In the genomic region with DNA sequence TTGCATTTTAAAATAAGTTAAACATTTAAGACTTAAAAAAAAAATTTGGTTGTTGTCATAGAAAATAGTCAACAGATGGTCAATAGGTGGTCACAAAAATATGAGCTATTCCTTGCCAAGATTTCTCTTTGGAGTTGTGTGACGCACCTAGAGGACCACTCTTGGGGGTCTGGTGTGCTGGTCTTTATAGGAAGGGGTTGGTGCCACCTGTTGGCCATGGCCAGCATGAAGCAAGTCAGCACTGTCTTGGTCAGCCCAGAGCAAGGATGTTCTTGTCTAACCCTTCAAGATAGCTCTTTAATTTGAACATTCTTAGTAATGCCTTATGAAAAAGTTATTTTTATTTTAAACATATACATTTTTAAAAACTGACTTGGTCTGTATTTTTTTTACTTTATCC, we compare ENCODE assay signal across 16 cellular contexts.
DNase-seq lines count a peak whose midpoint lies in the region; ATAC-seq, FAIRE-seq and TF ChIP-seq lines count a peak whose summit lies in the region.
"Had no signal": no experiment of that assay in that cellular context is flagged by ENCODE, and none has a peak within 500 bp of the region (broad histone marks: within the 10 kb centered on the region; RNA-seq: fewer than 3 reads in every experiment).

No MANE protein-coding gene starts in this region.

- no peaks in the 10 kb centered on the region for H3K4me1 Mint-ChIP-seq in MCF 10A (ENCODE audit: insufficient read depth, unreplicated experiment)

- DNase-seq in MCF 10A (ENCODE audit: unreplicated experiment), result peak; percentile 27
- no peak for DNase-seq in breast epithelium (ENCODE audit: low spot score in 2 of 2)
- DNase-seq in NAMALWA (ENCODE audit: low spot score), result peak; percentile 76
- no peak for DNase-seq in GM12878 (ENCODE audit: low read depth, low spot score)
- no peak for DNase-seq in upper lobe of right lung
- no peak for DNase-seq in GM12891 (ENCODE audit: insufficient read length, low spot score)
- DNase-seq: activated effector memory CD4-positive, alpha-beta T cell treated with anti-CD3 and anti-CD28 coated beads, Interleukin-2, amount 50 U/mL, for 16 hours; cortex of kidney; head of caudate nucleus; NCI-H524 treated with DMSO at 0.1 percent for 48 hours; stimulated activated CD4-positive, alpha-beta T cell treated with anti-CD3 and anti-CD28 coated beads, Interleukin-15, amount 100 ng/mL, for 24 hours; stimulated activated naive CD8-positive, alpha-beta T cell treated with anti-CD3 and anti-CD28 coated beads, Interleukin-15, Interleukin-2, amounts not matched to agents 100 U/mL and 50 U/mL, for 24 hours had no signal

- RAD21 ChIA-PET in GM12878 (lab: Charles Lee; ENCODE audit: unreplicated experiment), result no interaction called here

- H3K4me2 ChIP-seq in GM12878 (ENCODE audit: control insufficient read depth, insufficient read depth), result no peak overlapping the region

- no peaks in the 10 kb centered on the region for H3K36me3 Mint-ChIP-seq in MCF 10A (ENCODE audit: insufficient read depth, unreplicated experiment)

- H2AFZ ChIP-seq in GM12878 (ENCODE audit: control insufficient read depth, low read depth, low read length), result no peak overlapping the region

- BruUV-seq in MCF 10A (replicated peaks; lab: Mats Ljungman, UMichigan), result no TSS peak
- no TSS peak for BruUV-seq in GM12878 (replicated peaks; lab: Mats Ljungman, UMichigan)

- no peak for TF ChIP-seq RAD21 in GM12878 (IDR thresholded peaks at IDR 0.05; ENCODE audit: insufficient read depth, low read depth, low read length)

- TF ChIP-seq EP300 in GM12878 (IDR thresholded peaks at IDR 0.05; ENCODE audit: borderline replicate concordance in 1 of 2, control insufficient read depth in 1 of 2, low read depth in 2 of 2, low read length in 2 of 2) (no peak), gastroesophageal sphincter (IDR thresholded peaks at IDR 0.05) (no peak)

- no peaks in the 10 kb centered on the region for H3K27me3 ChIP-seq in breast epithelium
- H3K27me3 ChIP-seq in GM12878 (replicated peaks in 1 of 2; ENCODE audit: control insufficient read depth in 2 of 2, insufficient read depth in 2 of 2, low read length in 1 of 2), result no peaks in the 10 kb centered on the region
- H3K27me3 ChIP-seq in upper lobe of right lung, result no peaks in the 10 kb centered on the region
- H3K27me3 ChIP-seq in gastroesophageal sphincter, result no peaks in the 10 kb centered on the region

- peaks cover 25% of the 10 kb centered on the region for H3K27me3 Mint-ChIP-seq in MCF 10A (ENCODE audit: insufficient read depth, unreplicated experiment)

- no peaks in the 10 kb centered on the region for H3K79me2 ChIP-seq in GM12878 (ENCODE audit: control insufficient read depth, insufficient read depth, low read length)

- 0% methylated on average over 1 of the region's 1 CpG for WGBS in GM12878 (ENCODE audit: insufficient coverage, insufficient replicate concordance, low lambda C conversion rate, missing lambda C conversion rate)
- WGBS in gastroesophageal sphincter (ENCODE audit: low coverage in 1 of 2), 2 donors, result 44 to 60% methylated on average over 1 of the region's 1 CpG

- intact Hi-C loops in MCF 10A (cut with micrococcal nuclease), result loop anchor here (1.0 kb wide), 2 partner anchors 678 to 812 kb away; no protein-coding TSS in a partner anchor
- intact Hi-C loops in breast epithelium (cut with DNase I; ENCODE audit: low total_unique reads), result no loop called here
- intact Hi-C loops in GM12878 (cut with micrococcal nuclease; ENCODE audit: unreplicated experiment), result loop anchor here (5.0 kb wide), 1 partner anchor 811 kb away; no protein-coding TSS in a partner anchor
- intact Hi-C loops in upper lobe of right lung (cut with DNase I), result no loop called here

- CTCF ChIA-PET in MCF 10A (lab: Yijun Ruan, JAX), result interaction anchor here (0.7 to 1.8 kb wide), 11 partner anchors 9 to 1043 kb away, joined by 3 to 9 read pairs (median 3); no protein-coding TSS in a partner anchor
- CTCF ChIA-PET in GM12878 (lab: Yijun Ruan, JAX), result interaction anchor here (0.8 kb wide), 1 partner anchor 79 kb away, joined by 4 read pairs; no protein-coding TSS in a partner anchor

- no peak overlapping the region for H3K9ac ChIP-seq in GM12878 (ENCODE audit: control insufficient read depth, insufficient read depth, low read length)

- peak; percentile 48 for TF ChIP-seq CTCF in MCF 10A (IDR thresholded peaks at IDR 0.05; ENCODE audit: unreplicated experiment)
- TF ChIP-seq CTCF in breast epithelium (IDR thresholded peaks at IDR 0.05), result no peak
- TF ChIP-seq CTCF in GM12878 (IDR thresholded peaks at IDR 0.05 in 2 of 3, conservative IDR thresholded peaks at IDR 0.05 in 1 of 3; ENCODE audit: control insufficient read depth in 2 of 3, extremely low read depth in 1 of 3, insufficient read depth in 1 of 3, low read depth in 3 of 3, low read length in 3 of 3), result peak in 2 of 3 experiments; percentile 23 to 25; a peak in 3 of 6 replicates
- TF ChIP-seq CTCF in upper lobe of right lung (IDR thresholded peaks at IDR 0.05), result peak; percentile 27
- no peak for TF ChIP-seq CTCF in gastroesophageal sphincter (IDR thresholded peaks at IDR 0.05)

- SMC1A ChIA-PET in GM12878 (lab: Charles Lee; ENCODE audit: uncharacterized antibody, unreplicated experiment), result interaction anchor here (0.7 kb wide), 1 partner anchor 201 kb away, joined by 3 read pairs; no protein-coding TSS in a partner anchor

- FAIRE-seq in GM12878 (lab: Jason Lieb, UNC) (no peak), GM12891 (lab: Jason Lieb, UNC) (no peak)
- FAIRE-seq: GM18507 had no signal

- H3K4me3 ChIP-seq in breast epithelium (no peak overlapping the region), GM12878 (no peak overlapping the region), upper lobe of right lung (no peak overlapping the region), gastroesophageal sphincter (no peak overlapping the region)
- H3K4me3 ChIP-seq: HAP-1 had no signal

- ATAC-seq in GM12878, result peak; percentile 59; the same call in 2 of the 3 replicates
- ATAC-seq in upper lobe of right lung, result no peak
- no peak for ATAC-seq in gastroesophageal sphincter
- no peak for ATAC-seq in HG03469 (IDR thresholded peaks at IDR 0.05; ENCODE audit: unreplicated experiment)
- ATAC-seq: stimulated activated naive CD8-positive, alpha-beta T cell treated with anti-CD3 and anti-CD28 coated beads, Interleukin-15, Interleukin-2, amounts not matched to agents 100 U/mL and 50 U/mL, for 24 hours had no signal

- in situ Hi-C loops in GM12878 (cut with MboI), result no loop called here

- H3K27ac Mint-ChIP-seq in MCF 10A (ENCODE audit: low read depth, unreplicated experiment), result no peak overlapping the region

- no peaks in the 10 kb centered on the region for H3K4me1 ChIP-seq in breast epithelium
- H3K4me1 ChIP-seq in GM12878 (ENCODE audit: control insufficient read depth, insufficient read depth, low read length), result no peaks in the 10 kb centered on the region
- H3K4me1 ChIP-seq in upper lobe of right lung, result no peaks in the 10 kb centered on the region
- no peaks in the 10 kb centered on the region for H3K4me1 ChIP-seq in gastroesophageal sphincter
- H3K4me1 ChIP-seq: HAP-1 had no signal

- no peak for TF ChIP-seq POLR2A in breast epithelium (IDR thresholded peaks at IDR 0.05)
- no peak for TF ChIP-seq POLR2A in GM12878 (IDR thresholded peaks at IDR 0.05; ENCODE audit: low read depth, low read length)
- TF ChIP-seq POLR2A in GM12891 (IDR thresholded peaks at IDR 0.05; ENCODE audit: low read depth, low read length), result no peak
- TF ChIP-seq POLR2A in gastroesophageal sphincter (IDR thresholded peaks at IDR 0.05), result no peak

- H3K9me3 Mint-ChIP-seq in MCF 10A (ENCODE audit: unreplicated experiment), result no peaks in the 10 kb centered on the region

- no peaks in the 10 kb centered on the region for H4K20me1 ChIP-seq in GM12878 (ENCODE audit: control insufficient read depth, insufficient read depth)

- no peaks in the 10 kb centered on the region for H3K36me3 ChIP-seq in breast epithelium
- no peaks in the 10 kb centered on the region for H3K36me3 ChIP-seq in GM12878 (ENCODE audit: control insufficient read depth in 2 of 2, insufficient read depth in 2 of 2, low read length in 1 of 2)
- H3K36me3 ChIP-seq in upper lobe of right lung, result no peaks in the 10 kb centered on the region
- H3K36me3 ChIP-seq in gastroesophageal sphincter, result no peaks in the 10 kb centered on the region
- H3K36me3 ChIP-seq: HAP-1 had no signal

- H3K9me3 ChIP-seq in breast epithelium (no peaks in the 10 kb centered on the region), GM12878 (replicated peaks; ENCODE audit: control insufficient read depth, insufficient read depth, low read length) (no peaks in the 10 kb centered on the region), upper lobe of right lung (no peaks in the 10 kb centered on the region), gastroesophageal sphincter (no peaks in the 10 kb centered on the region)
- H3K9me3 ChIP-seq: HAP-1 had no signal

- POLR2A ChIA-PET in MCF 10A (lab: Yijun Ruan, JAX) (no interaction called here), GM12878 (lab: Charles Lee) (no interaction called here)

- H3K27ac ChIP-seq in breast epithelium (no peak overlapping the region), GM12878 (ENCODE audit: control insufficient read depth, insufficient read depth) (no peak overlapping the region), upper lobe of right lung (no peak overlapping the region), gastroesophageal sphincter (no peak overlapping the region)

- H3K4me3 Mint-ChIP-seq in MCF 10A (ENCODE audit: unreplicated experiment), result no peak overlapping the region

TF ChIP-seq in GM12878, 131 proteins besides CTCF, POLR2A, EP300 and RAD21:
- no peak for TF ChIP-seq CHD2 (IDR thresholded peaks at IDR 0.05; ENCODE audit: borderline replicate concordance, low read depth, low read length)
- TF ChIP-seq NBN (IDR thresholded peaks at IDR 0.05), result no peak

TF ChIP-seq in GM12891, 5 proteins besides CTCF, POLR2A, EP300 and RAD21:
- TF ChIP-seq PAX5 (IDR thresholded peaks at IDR 0.05; ENCODE audit: insufficient read depth, low read length, severe bottlenecking), result no peak
- TF ChIP-seq POU2F2 (IDR thresholded peaks at IDR 0.05; ENCODE audit: low read depth, low read length), result no peak
- TF ChIP-seq SPI1 (IDR thresholded peaks at IDR 0.05; ENCODE audit: low read depth, low read length), result no peak
- TF ChIP-seq TAF1 (IDR thresholded peaks at IDR 0.05; ENCODE audit: low read depth, low read length), result no peak
- no peak for TF ChIP-seq POLR2AphosphoS5 (IDR thresholded peaks at IDR 0.05; ENCODE audit: low read depth, low read length)

Comparison
In these comparisons a context has a peak if more than half of its experiments do, and no peak if none do; other contexts are left out.
1. DNase-seq: peak in MCF 10A (single experiment) and NAMALWA (single experiment); none in breast epithelium (0 of 2), GM12878 (single experiment), upper lobe of right lung (single experiment) and GM12891 (single experiment).
2. CTCF ChIP-seq: peak in MCF 10A (single experiment), GM12878 (2 of 3) and upper lobe of right lung (single experiment); none in breast epithelium (0 of 3) and gastroesophageal sphincter (0 of 4).
3. intact Hi-C loops: an anchor here in MCF 10A (1.0 kb wide) and GM12878 (5.0 kb wide); none called in breast epithelium and upper lobe of right lung.